8 cellular contexts compared by ENCODE assay signal in the genomic region with DNA sequence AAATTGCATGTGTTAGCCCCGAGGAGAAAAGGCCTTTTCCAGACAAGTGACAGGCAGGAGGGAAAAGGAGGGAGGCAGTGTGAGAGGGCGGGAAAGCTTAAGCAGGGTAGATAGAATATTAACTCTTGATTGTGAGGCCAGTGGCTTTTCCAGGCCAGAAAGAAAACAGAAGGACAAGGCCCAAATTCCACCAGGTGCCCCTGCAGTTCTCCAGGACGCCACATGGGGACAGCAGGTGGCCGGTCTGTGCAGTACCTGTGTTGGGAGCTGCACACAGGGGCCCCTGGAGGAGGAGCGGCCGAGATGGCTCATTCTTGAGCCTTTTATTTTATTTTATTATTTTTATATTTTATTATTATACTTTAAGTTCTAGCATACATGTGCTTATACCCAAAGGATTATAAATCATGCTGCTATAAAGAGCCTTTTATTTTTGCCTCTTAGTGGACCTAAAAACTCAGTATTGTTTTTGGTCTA.
DNase-seq lines count a peak whose midpoint lies in the region; ATAC-seq, FAIRE-seq and TF ChIP-seq lines count a peak whose summit lies in the region.

No MANE protein-coding gene starts in this region.

- H3K27me3 ChIP-seq in keratinocyte (ENCODE audit: control insufficient read depth, extremely low read depth, insufficient read depth, low read length) (no peaks in the 10 kb centered on the region), thoracic aorta (replicated peaks; ENCODE audit: insufficient read depth) (no peaks in the 10 kb centered on the region)

- BruUV-seq in OCI-LY7 (replicated peaks; lab: Mats Ljungman, UMichigan): TSS peak; percentile 5

- ATAC-seq in GM19463 (IDR thresholded peaks at IDR 0.05; ENCODE audit: unreplicated experiment): peak; percentile 70
- no peak for ATAC-seq in thoracic aorta (ENCODE audit: insufficient number of reproducible peaks, low FRiP score, low read depth)
- ATAC-seq in HG03565 (IDR thresholded peaks at IDR 0.05; ENCODE audit: unreplicated experiment): no peak

- dilution Hi-C loops in keratinocyte (cut with MboI; ENCODE audit: extremely low pct_ligation_motif_present, low sequenced_read_pairs): no loop called here

- H3K4me3 ChIP-seq in OCI-LY7 (ENCODE audit: low read depth, low read length, poor library complexity, severe bottlenecking) (no peak overlapping the region), astrocyte of the cerebellum (ENCODE audit: low read depth, low read length) (no peak overlapping the region), keratinocyte (ENCODE audit: control insufficient read depth in 2 of 3, extremely low read depth in 1 of 3, insufficient read depth in 2 of 3, low read depth in 1 of 3, low read length in 3 of 3) (no peak overlapping the region), thoracic aorta (no peak overlapping the region)

- H3K4me2 ChIP-seq in OCI-LY7 (ENCODE audit: low read length) (no peak overlapping the region), keratinocyte (ENCODE audit: control insufficient read depth, extremely low read depth, insufficient read depth, low read depth, low read length) (no peak overlapping the region)

- H4K20me1 ChIP-seq in OCI-LY7 (ENCODE audit: insufficient read depth, low read length) (no peaks in the 10 kb centered on the region), keratinocyte (ENCODE audit: control insufficient read depth, extremely low read depth, insufficient read depth, low read length) (peaks cover 15% of the 10 kb centered on the region)

- no peaks in the 10 kb centered on the region for H3K9me1 ChIP-seq in keratinocyte (ENCODE audit: control insufficient read depth, extremely low read depth, insufficient read depth, low read length)

- peak; percentile 60 for DNase-seq in COLO668 (lab: John Stamatoyannopoulos, UW; ENCODE audit: unreplicated experiment)
- DNase-seq in OCI-LY7 (ENCODE audit: low spot score): peak; percentile 45
- DNase-seq in astrocyte of the cerebellum (ENCODE audit: low read depth): no peak
- no peak for DNase-seq in keratinocyte (ENCODE audit: low read depth, low spot score)
- no peak for DNase-seq in thoracic aorta (ENCODE audit: low spot score)
- DNase-seq in occipital lobe (lab: John Stamatoyannopoulos, UW): no peak

- no peaks in the 10 kb centered on the region for H3K4me1 ChIP-seq in OCI-LY7 (ENCODE audit: insufficient read depth, low read length, poor library complexity, severe bottlenecking)
- no peaks in the 10 kb centered on the region for H3K4me1 ChIP-seq in keratinocyte (ENCODE audit: control insufficient read depth, extremely low read depth, insufficient read depth, low read length)
- H3K4me1 ChIP-seq in thoracic aorta (ENCODE audit: control insufficient read depth in 1 of 2, low read depth in 2 of 2): peaks cover 0 to 20% of the 10 kb centered on the region in 2 donors

- in situ Hi-C loops in astrocyte of the cerebellum (cut with HindIII; ENCODE audit: low sequenced_read_pairs): no loop called here

- no peaks in the 10 kb centered on the region for H3K9me3 ChIP-seq in OCI-LY7 (ENCODE audit: low read length)
- no peaks in the 10 kb centered on the region for H3K9me3 ChIP-seq in keratinocyte (ENCODE audit: control insufficient read depth, low read depth, low read length)
- no peaks in the 10 kb centered on the region for H3K9me3 ChIP-seq in thoracic aorta

- no peak for FAIRE-seq in keratinocyte (lab: Jason Lieb, UNC)

- intact Hi-C loops in OCI-LY7 (cut with micrococcal nuclease; ENCODE audit: unreplicated experiment): loop anchor here (5.0 kb wide), 1 partner anchor 637 kb away; no protein-coding TSS in a partner anchor

- POLR2A ChIA-PET in OCI-LY7 (lab: Charles Lee): interaction anchor here (1.1 kb wide), 1 partner anchor 24 kb away, joined by 3 read pairs; no protein-coding TSS in a partner anchor

- no peak overlapping the region for H3K27ac ChIP-seq in OCI-LY7 (ENCODE audit: low read depth, low read length, poor library complexity, severe bottlenecking)
- peak overlapping the region; percentile 4 for H3K27ac ChIP-seq in keratinocyte (ENCODE audit: control insufficient read depth, insufficient read depth, low read length)
- no peak overlapping the region for H3K27ac ChIP-seq in thoracic aorta

- no peaks in the 10 kb centered on the region for H3K9me2 ChIP-seq in OCI-LY7 (ENCODE audit: insufficient read depth, low read length)

- CTCF ChIA-PET in OCI-LY7 (lab: Charles Lee; ENCODE audit: unreplicated experiment): no interaction called here

- H3K9ac ChIP-seq in keratinocyte (ENCODE audit: control insufficient read depth, extremely low read depth, insufficient read depth, low read length): no peak overlapping the region

- peaks cover 11% of the 10 kb centered on the region for H3K36me3 ChIP-seq in OCI-LY7 (ENCODE audit: insufficient read depth, low read length)
- H3K36me3 ChIP-seq in keratinocyte (ENCODE audit: control insufficient read depth in 2 of 2, extremely low read depth in 1 of 2, insufficient read depth in 2 of 2, low read length in 2 of 2): peaks cover 17 to 50% of the 10 kb centered on the region in 2 experiments
- peaks cover 38% of the 10 kb centered on the region for H3K36me3 ChIP-seq in thoracic aorta

- TF ChIP-seq CTCF in OCI-LY7 (conservative IDR thresholded peaks at IDR 0.05; ENCODE audit: low read length): peak; percentile 70
- peak; percentile 94 for TF ChIP-seq CTCF in astrocyte of the cerebellum (IDR thresholded peaks at IDR 0.05; ENCODE audit: low read depth, low read length, missing control alignments)
- TF ChIP-seq CTCF in keratinocyte (optimal IDR thresholded peaks at IDR 0.05 in 1 of 3, IDR thresholded peaks at IDR 0.05 in 1 of 3, conservative IDR thresholded peaks at IDR 0.05 in 1 of 3; ENCODE audit: extremely low read depth in 1 of 3, insufficient read depth in 2 of 3, low read length in 3 of 3): peak; percentile 80 to 90 (median 80)
- peak; percentile 84 for TF ChIP-seq CTCF in thoracic aorta (IDR thresholded peaks at IDR 0.05)

- H3K79me2 ChIP-seq in OCI-LY7 (ENCODE audit: insufficient read depth, low read depth, low read length): no peaks in the 10 kb centered on the region
- peaks cover 7% of the 10 kb centered on the region for H3K79me2 ChIP-seq in keratinocyte (ENCODE audit: control insufficient read depth, insufficient read depth, low read length)

- no peak overlapping the region for H2AFZ ChIP-seq in OCI-LY7 (ENCODE audit: low read length)
- H2AFZ ChIP-seq in keratinocyte (ENCODE audit: control insufficient read depth, low read length): no peak overlapping the region

Comparison
In these comparisons a context has a peak if more than half of its experiments do, and no peak if none do; other contexts are left out.
1. DNase-seq: peak in COLO668 (single experiment) and OCI-LY7 (single experiment); none in astrocyte of the cerebellum (single experiment), keratinocyte (single experiment), thoracic aorta (single experiment) and occipital lobe (single experiment).
2. Peak in every context shown above with its lines, with median percentiles within 50 percentile points of each other: CTCF ChIP-seq.